Comparison of ENCODE assay signal across 8 cellular contexts in genomic region chr11:45662665-45663485, GRCh38. TPM values are rescaled to one million over a fixed set of nuclear protein-coding genes. Genes with fewer than 3 reads are reported as not detected.
DNase-seq lines count a peak whose midpoint lies in the region; ATAC-seq, FAIRE-seq and TF ChIP-seq lines count a peak whose summit lies in the region.

No MANE protein-coding gene starts in this region.

- H3K4me3 ChIP-seq in H1 (ENCODE audit: extremely low read depth in 1 of 4, insufficient read depth in 2 of 4, low read depth in 3 of 4, low read length in 4 of 4) (no peak overlapping the region), skeletal muscle cell (ENCODE audit: low read depth, low read length) (peak overlapping the region; percentile 14), lower lobe of right lung (no peak overlapping the region)

- peak overlapping the region in 1 of 2 experiments; percentile 74; a peak in 2 of 4 replicates for H3K4me2 ChIP-seq in H1 (ENCODE audit: insufficient read depth in 1 of 2, low read depth in 2 of 2, low read length in 2 of 2)

- peaks cover 0 to 28% (median 21%) of the 10 kb centered on the region in 4 experiments; a peak in 6 of 7 replicates for H3K4me1 ChIP-seq in H1 (replicated peaks in 1 of 4; ENCODE audit: control insufficient read depth in 3 of 4, insufficient read depth in 4 of 4, low read length in 3 of 4)
- peaks cover 29% of the 10 kb centered on the region for H3K4me1 ChIP-seq in lower lobe of right lung

- H3K27me3 ChIP-seq in H1 (replicated peaks in 1 of 4; ENCODE audit: control insufficient read depth in 3 of 4, extremely low read depth in 1 of 4, insufficient read depth in 3 of 4, low read length in 3 of 4) (peaks cover 11 to 46% (median 37%) of the 10 kb centered on the region in 4 experiments), lower lobe of right lung (ENCODE audit: low read depth) (peaks cover 62% of the 10 kb centered on the region)

- H3K27ac ChIP-seq in H1 (ENCODE audit: low read depth, low read length) (no peak overlapping the region), lower lobe of right lung (no peak overlapping the region)

- no peak for TF ChIP-seq POLR2A in H1 (IDR thresholded peaks at IDR 0.05; ENCODE audit: control extremely low read depth in 1 of 2, low read depth in 2 of 2, low read length in 2 of 2)

- no peak overlapping the region for H3K9ac ChIP-seq in H1 (replicated peaks in 1 of 4; ENCODE audit: extremely low read depth in 1 of 4, low read depth in 3 of 4, low read length in 3 of 4)

- no peak overlapping the region for H2BK120ac ChIP-seq in H1 (replicated peaks; ENCODE audit: low read depth, low read length)

- peaks cover 12% of the 10 kb centered on the region; the same call in 1 of the 2 replicates for H3K23me2 ChIP-seq in H1 (ENCODE audit: low read depth, low read length)

- FAIRE-seq in H1 (lab: Jason Lieb, UNC) = no peak

- intact Hi-C loops in lower lobe of right lung (cut with DNase I) = no loop called here

- H2BK20ac ChIP-seq in H1 (ENCODE audit: low read length) = no peak overlapping the region

- TF ChIP-seq RAD21 in H1 (IDR thresholded peaks at IDR 0.05 in 1 of 2, conservative IDR thresholded peaks at IDR 0.05 in 1 of 2; ENCODE audit: low read depth in 2 of 2, low read length in 2 of 2) = no peak

- no peak overlapping the region for H3K14ac ChIP-seq in H1 (ENCODE audit: insufficient read length)

- POLR2A ChIA-PET in H1 (lab: Charles Lee; ENCODE audit: partially characterized antibody) = no interaction called here

- WGBS in H1 (ENCODE audit: extremely low coverage in 1 of 2, insufficient coverage in 1 of 2, insufficient read length in 1 of 2, insufficient replicate concordance in 2 of 2, low coverage in 1 of 2, low lambda C conversion rate in 2 of 2, missing lambda C conversion rate in 1 of 2), 2 experiments = 71% methylated on average over 14 of the region's 14 CpGs; no CpG with 5 or more reads in 1 of the 2 experiments

- no peak overlapping the region for H3K23ac ChIP-seq in H1 (ENCODE audit: insufficient read length)

- H3K9me3 ChIP-seq in H1 (ENCODE audit: insufficient read depth in 2 of 2, low read depth in 1 of 2, low read length in 1 of 2) (no peaks in the 10 kb centered on the region), lower lobe of right lung (no peaks in the 10 kb centered on the region)

- ATAC-seq in lower lobe of right lung (no peak), GM19023 (IDR thresholded peaks at IDR 0.05; ENCODE audit: unreplicated experiment) (no peak), HG02981 (IDR thresholded peaks at IDR 0.05; ENCODE audit: unreplicated experiment) (no peak)

- no peaks in the 10 kb centered on the region for H3K36me3 ChIP-seq in H1 (ENCODE audit: control insufficient read depth in 2 of 4, insufficient read depth in 4 of 4, low read length in 3 of 4)
- H3K36me3 ChIP-seq in lower lobe of right lung = no peaks in the 10 kb centered on the region

- H4K5ac ChIP-seq in H1 (ENCODE audit: insufficient read length, low read depth, low read length) = no peak overlapping the region

- H2BK12ac ChIP-seq in H1 (ENCODE audit: low read depth, low read length) = peak overlapping the region; percentile 71

- no peaks in the 10 kb centered on the region for H3K79me1 ChIP-seq in H1 (ENCODE audit: low read depth, low read length)

- DNase-seq in NCI-H82 (lab: John Stamatoyannopoulos, UW) (peak; percentile 15), NCI-H82 treated with DMSO at 0.1 percent for 48 hours (lab: John Stamatoyannopoulos, UW; ENCODE audit: unreplicated experiment) (no peak), NCI-H226 (peak; percentile 56), H1 (ENCODE audit: low read depth in 1 of 2, low spot score in 2 of 2) (no peak), skeletal muscle cell (ENCODE audit: low read depth) (peak; percentile 71), lower lobe of right lung (no peak)

- no peak overlapping the region for H3K56ac ChIP-seq in H1 (replicated peaks; ENCODE audit: insufficient read length, low read depth, low read length)

- no peak overlapping the region for H3K4ac ChIP-seq in H1 (replicated peaks; ENCODE audit: insufficient read length, low read depth, low read length)

- no peak overlapping the region for H2BK15ac ChIP-seq in H1 (ENCODE audit: low read length)

- no peak for TF ChIP-seq EP300 in H1 (IDR thresholded peaks at IDR 0.05; ENCODE audit: borderline replicate concordance in 1 of 2, low read depth in 2 of 2, low read length in 2 of 2)

- H3K79me2 ChIP-seq in H1 (ENCODE audit: control insufficient read depth in 1 of 2, insufficient read depth in 2 of 2, low read length in 2 of 2) = no peaks in the 10 kb centered on the region

- H4K91ac ChIP-seq in H1 (replicated peaks; ENCODE audit: insufficient read length, low read length) = no peak overlapping the region

- CTCF ChIA-PET in H1 (lab: Charles Lee; ENCODE audit: partially characterized antibody) = interaction anchor here (1.7 to 9.1 kb wide), 5 partner anchors 8 to 303 kb away, joined by 3 to 89 read pairs (median 13); no protein-coding TSS in a partner anchor

- no peak overlapping the region for H2BK5ac ChIP-seq in H1 (ENCODE audit: low read depth, low read length)

- no peak overlapping the region; the same call in 1 of the 2 replicates for H4K8ac ChIP-seq in H1 (ENCODE audit: extremely low read depth, insufficient read depth, low read length)

- H3K18ac ChIP-seq in H1 (ENCODE audit: extremely low read depth, low read length) = no peak overlapping the region

- 0 out of 2 replicates have a peak overlapping the region, but pooled peaks have one; percentile 69 for H2AK5ac ChIP-seq in H1 (ENCODE audit: low read depth, low read length)

- peaks cover 2% of the 10 kb centered on the region in 2 experiments for H4K20me1 ChIP-seq in H1 (replicated peaks in 1 of 2; ENCODE audit: control insufficient read depth in 1 of 2, insufficient read depth in 2 of 2, low read length in 2 of 2)

- no peak overlapping the region for H2AFZ ChIP-seq in H1 (ENCODE audit: low read length)

- TF ChIP-seq CTCF in H1 (IDR thresholded peaks at IDR 0.05; ENCODE audit: control extremely low read depth in 1 of 3, insufficient read depth in 1 of 3, low read depth in 1 of 3, low read length in 3 of 3) (no peak), lower lobe of right lung (IDR thresholded peaks at IDR 0.05) (no peak)

TF ChIP-seq in H1, 55 proteins besides CTCF, POLR2A, EP300 and RAD21:
- TF ChIP-seq RXRA (IDR thresholded peaks at IDR 0.05; ENCODE audit: insufficient read depth, low read depth, low read length) (no peak), POU5F1 (IDR thresholded peaks at IDR 0.05; ENCODE audit: low read depth, low read length) (no peak), CHD1 (IDR thresholded peaks at IDR 0.05; ENCODE audit: low read depth, low read length) (no peak), KDM4A (IDR thresholded peaks at IDR 0.05; ENCODE audit: low read depth, low read length, severe bottlenecking) (no peak), BCL11A (IDR thresholded peaks at IDR 0.05; ENCODE audit: low read depth in 2 of 2, low read length in 2 of 2) (no peak), TBP (IDR thresholded peaks at IDR 0.05; ENCODE audit: low read depth, low read length) (no peak), ZNF274 (IDR thresholded peaks at IDR 0.05; ENCODE audit: borderline replicate concordance, extremely low read depth, low read length) (no peak), TAF7 (optimal IDR thresholded peaks at IDR 0.05; ENCODE audit: borderline replicate concordance, low read depth, low read length) (no peak), SIX5 (IDR thresholded peaks at IDR 0.05; ENCODE audit: low read depth, low read length) (no peak), EGR1 (IDR thresholded peaks at IDR 0.05; ENCODE audit: borderline replicate concordance, low read depth, low read length) (no peak), MAFK (IDR thresholded peaks at IDR 0.05; ENCODE audit: low read depth, low read length) (no peak), USF2 (IDR thresholded peaks at IDR 0.05; ENCODE audit: low read length) (no peak), BACH1 (IDR thresholded peaks at IDR 0.05; ENCODE audit: low read length) (no peak), RFX5 (IDR thresholded peaks at IDR 0.05; ENCODE audit: borderline replicate concordance, low read depth, low read length) (no peak), TEAD4 (IDR thresholded peaks at IDR 0.05; ENCODE audit: low read depth, low read length) (no peak)

RNA-seq across cellular contexts. Expression of gene CHST1, which starts 2.5 kb away (rescaled TPM):
- 1.6 and 3.8 TPM in 2 replicates for total RNA-seq in H1 (2021; fragmentation: NEBNext Ultra II Directional; extraction: Animal tissue kit (Norgen Biotek cat#: 25700))
- polyA plus RNA-seq in H1 (2011; rRNA removed) = 1.6 and 2.7 TPM in 2 replicates
- 1.2 TPM for polyA plus RNA-seq in H1 (2011; cell fraction: cytosol; rRNA removed)
- polyA plus RNA-seq in H1 (2011; cell fraction: nucleus; rRNA removed) = 3.8 TPM
- polyA plus RNA-seq in H1 (2012, experiment 1 of 2) = 1.0 to 1.7 TPM (median 1.5 TPM) in 4 replicates
- polyA plus RNA-seq in H1 (2012, experiment 2 of 2) = 1.0 TPM
- polyA plus RNA-seq in H1 (2013, experiment 1 of 2) = 1.4 TPM
- 1.7 TPM for polyA plus RNA-seq in H1 (2013, experiment 2 of 2)
- polyA minus RNA-seq in H1 (2011; rRNA and poly(A)+ RNA removed) = 0.44 and 0.82 TPM in 2 replicates
- polyA minus RNA-seq in H1 (2011; cell fraction: cytosol; rRNA and poly(A)+ RNA removed) = 0.51 TPM
- 1.6 TPM for polyA minus RNA-seq in H1 (2011; cell fraction: nucleus; rRNA and poly(A)+ RNA removed)
- total RNA-seq in lower lobe of right lung = 4.6 TPM

Comparison
In these comparisons a context has a peak if more than half of its experiments do, and no peak if none do; other contexts are left out.
1. DNase-seq: peak in NCI-H82 (single experiment), NCI-H226 (single experiment) and skeletal muscle cell (single experiment); none in NCI-H82 treated with DMSO at 0.1 percent for 48 hours (single experiment), H1 (0 of 2) and lower lobe of right lung (single experiment).